ENCODE assay signal across 10 cellular contexts in genomic region chr9:79686381-79687130, GRCh38.
DNase-seq lines count a peak whose midpoint lies in the region; ATAC-seq and TF ChIP-seq lines count a peak whose summit lies in the region.
"Had no signal": no experiment of that assay in that cellular context is flagged by ENCODE, and none has a peak within 500 bp of the region (broad histone marks: within the 10 kb centered on the region; RNA-seq: fewer than 3 reads in every experiment).

No MANE protein-coding gene starts in this region.

- TF ChIP-seq RAD21 in IMR-90 (IDR thresholded peaks at IDR 0.05; ENCODE audit: low read length) = no peak

- peak overlapping the region; percentile 47; the same call in 1 of the 2 replicates for H3K56ac ChIP-seq in IMR-90 (ENCODE audit: extremely low read depth, insufficient read depth, low read length)

- peak overlapping the region; percentile 57; the same call in 1 of the 3 replicates for H2BK15ac ChIP-seq in IMR-90 (ENCODE audit: low read depth, low read length)

- POLR2A ChIA-PET in IMR-90 (lab: Charles Lee; ENCODE audit: unreplicated experiment) = interaction anchor here (0.6 kb wide), 1 partner anchor 10 kb away, joined by 3 read pairs; no protein-coding TSS in a partner anchor

- H2BK20ac ChIP-seq in IMR-90 (ENCODE audit: low read depth, low read length) = peak overlapping the region; percentile 70

- H3K27me3 ChIP-seq in IMR-90 (ENCODE audit: control insufficient read depth, insufficient read depth, low read length) (no peaks in the 10 kb centered on the region), osteoblast (ENCODE audit: insufficient read depth, low read length) (no peaks in the 10 kb centered on the region)
- H3K27me3 ChIP-seq: colonic mucosa had no signal

- TF ChIP-seq POLR2A in IMR-90 (IDR thresholded peaks at IDR 0.05; ENCODE audit: low read depth, low read length) = no peak

- H3K79me2 ChIP-seq in osteoblast (ENCODE audit: insufficient read depth, low read length) = peaks cover 5% of the 10 kb centered on the region

- H3K9ac ChIP-seq in IMR-90 (ENCODE audit: low read depth, low read length) = no peak overlapping the region

- H3K79me1 ChIP-seq in IMR-90 (ENCODE audit: low read depth in 1 of 2, low read length in 2 of 2) = peaks cover 34 to 56% of the 10 kb centered on the region in 2 experiments

- H3K9me3 ChIP-seq in IMR-90 (ENCODE audit: control insufficient read depth, insufficient read depth, low read length) = no peaks in the 10 kb centered on the region
- no peaks in the 10 kb centered on the region for H3K9me3 ChIP-seq in osteoblast (ENCODE audit: low read depth, low read length)
- H3K9me3 ChIP-seq: colonic mucosa had no signal

- peak overlapping the region; percentile 65 for H4K5ac ChIP-seq in IMR-90 (ENCODE audit: low read depth, low read length)

- WGBS in IMR-90 (ENCODE audit: extremely low coverage in 2 of 2, insufficient read length in 1 of 2), 2 experiments = 64% methylated on average over 3 of the region's 8 CpGs; no CpG with 5 or more reads in 1 of the 2 experiments

- DNase-seq in EH (ENCODE audit: low read depth) = peak; percentile 97
- peak; percentile 88 for DNase-seq in IMR-90
- peak; percentile 67 for DNase-seq in choroid plexus epithelial cell (ENCODE audit: low read depth)
- DNase-seq in osteoblast (ENCODE audit: insufficient read length, low spot score, missing footprints) = no peak
- no peak for DNase-seq in germinal center (ENCODE audit: low spot score)
- no peak for DNase-seq in NCI-H82 treated with DMSO at 0.1 percent for 48 hours (lab: John Stamatoyannopoulos, UW; ENCODE audit: unreplicated experiment)
- DNase-seq: colonic mucosa, NCI-H187 treated with DMSO at 0.1 percent for 48 hours had no signal

- H3K4me3 ChIP-seq in IMR-90 (ENCODE audit: insufficient read depth, low read depth, low read length) (no peak overlapping the region), choroid plexus epithelial cell (ENCODE audit: low read depth, low read length) (no peak overlapping the region), osteoblast (ENCODE audit: insufficient read depth, low read length) (peak overlapping the region; percentile 53)
- H3K4me3 ChIP-seq: colonic mucosa, lung had no signal

- intact Hi-C loops in IMR-90 (cut with micrococcal nuclease) = no loop called here

- ATAC-seq in IMR-90 (ENCODE audit: low read depth) = peak; percentile 46; the same call in 1 of the 2 replicates
- no peak for ATAC-seq in HG02588 (IDR thresholded peaks at IDR 0.05; ENCODE audit: unreplicated experiment)

- H3K14ac ChIP-seq in IMR-90 (replicated peaks; ENCODE audit: low read depth, low read length) = peak overlapping the region; percentile 65

- peak overlapping the region; percentile 93 for H2AK5ac ChIP-seq in IMR-90 (ENCODE audit: low read depth, low read length)

- peak overlapping the region; percentile 59 for H3K4me2 ChIP-seq in IMR-90 (ENCODE audit: low read depth, low read length)
- H3K4me2 ChIP-seq in osteoblast (ENCODE audit: insufficient read depth, low read length) = peak overlapping the region; percentile 80

- TF ChIP-seq CTCF in IMR-90 (conservative IDR thresholded peaks at IDR 0.05; ENCODE audit: low read depth, low read length) (no peak), choroid plexus epithelial cell (conservative IDR thresholded peaks at IDR 0.05; ENCODE audit: low read depth, low read length) (peak; percentile 8), osteoblast (IDR thresholded peaks at IDR 0.05; ENCODE audit: extremely low read depth, low read depth, low read length) (peak; percentile 44)

- H3K27ac ChIP-seq in IMR-90 (ENCODE audit: insufficient read depth, low read length) = peak overlapping the region; percentile 82
- peak overlapping the region; percentile 98 for H3K27ac ChIP-seq in osteoblast (ENCODE audit: low read depth, low read length)
- H3K27ac ChIP-seq: colonic mucosa had no signal

- BruUV-seq in IMR-90 (replicated peaks; lab: Mats Ljungman, UMichigan) = no TSS peak

- H4K20me1 ChIP-seq in IMR-90 (ENCODE audit: insufficient read depth, low read length) (peaks cover 3% of the 10 kb centered on the region; the same call in 1 of the 2 replicates), osteoblast (ENCODE audit: insufficient read depth, low read length) (no peaks in the 10 kb centered on the region)

- peak overlapping the region; percentile 73 for H2BK5ac ChIP-seq in IMR-90 (ENCODE audit: low read depth, low read length, poor library complexity, severe bottlenecking)

- in situ Hi-C loops in IMR-90 (cut with MboI; ENCODE audit: low sequenced_read_pairs) = no loop called here

- peak overlapping the region; percentile 71 for H2BK120ac ChIP-seq in IMR-90 (ENCODE audit: low read depth, low read length)

- CTCF ChIA-PET in IMR-90 (lab: Yijun Ruan, JAX) = interaction anchor here (0.6 kb wide), 1 partner anchor 15 kb away, joined by 3 read pairs; no protein-coding TSS in a partner anchor

- peaks cover 6% of the 10 kb centered on the region for H3K36me3 ChIP-seq in IMR-90 (ENCODE audit: control insufficient read depth, insufficient read depth, low read length)
- no peaks in the 10 kb centered on the region for H3K36me3 ChIP-seq in osteoblast (ENCODE audit: insufficient read depth, low read length)
- H3K36me3 ChIP-seq: colonic mucosa had no signal

- H2AFZ ChIP-seq in IMR-90 (replicated peaks; ENCODE audit: low read length, poor library complexity) (no peak overlapping the region), osteoblast (ENCODE audit: low read length) (peak overlapping the region; percentile 25)

- H3K18ac ChIP-seq in IMR-90 (ENCODE audit: low read depth, low read length) = peak overlapping the region; percentile 89

- no peak overlapping the region for H2AK9ac ChIP-seq in IMR-90 (replicated peaks; ENCODE audit: low read depth, low read length, poor library complexity)

- H3K4ac ChIP-seq in IMR-90 (ENCODE audit: low read depth, low read length) = peak overlapping the region; percentile 75

- peak overlapping the region; percentile 3 to 65; a peak in 3 of 4 replicates for H4K8ac ChIP-seq in IMR-90 (ENCODE audit: low read depth in 2 of 2, low read length in 2 of 2)

- peaks cover 25% of the 10 kb centered on the region for H3K9me1 ChIP-seq in IMR-90 (ENCODE audit: insufficient read depth, low read length)

- dilution Hi-C loops in IMR-90 (cut with HindIII; ENCODE audit: low sequenced_read_pairs, unreplicated experiment) = no loop called here

- H3K4me1 ChIP-seq in IMR-90 (ENCODE audit: control insufficient read depth, insufficient read depth, low read length) = peaks cover 24% of the 10 kb centered on the region
- peaks cover 34% of the 10 kb centered on the region for H3K4me1 ChIP-seq in osteoblast (ENCODE audit: insufficient read depth, low read length)
- H3K4me1 ChIP-seq: colonic mucosa had no signal

- peak overlapping the region; percentile 63; the same call in 1 of the 2 replicates for H3K23ac ChIP-seq in IMR-90 (ENCODE audit: low read depth, low read length)

- peak overlapping the region; percentile 34 for H4K91ac ChIP-seq in IMR-90 (ENCODE audit: insufficient read depth, low read depth, low read length)

TF ChIP-seq in IMR-90, 13 proteins besides CTCF, POLR2A, EP300 and RAD21:
- TF ChIP-seq RFX5 (IDR thresholded peaks at IDR 0.05; ENCODE audit: low read depth, low read length) = no peak
- no peak for TF ChIP-seq CEBPB (IDR thresholded peaks at IDR 0.05; ENCODE audit: low read depth, low read length)
- no peak for TF ChIP-seq USF2 (IDR thresholded peaks at IDR 0.05; ENCODE audit: low read depth, low read length)
- TF ChIP-seq MAFK (IDR thresholded peaks at IDR 0.05; ENCODE audit: low read depth, low read length) = no peak
- TF ChIP-seq MAZ (IDR thresholded peaks at IDR 0.05; ENCODE audit: borderline replicate concordance, low read depth, low read length) = no peak
- no peak for TF ChIP-seq MXI1 (IDR thresholded peaks at IDR 0.05; ENCODE audit: borderline replicate concordance, low read depth, low read length)
- TF ChIP-seq FOS (IDR thresholded peaks at IDR 0.05; ENCODE audit: low read depth, low read length) = no peak
- TF ChIP-seq NFE2L2 (IDR thresholded peaks at IDR 0.05; ENCODE audit: low read depth, low read length) = no peak
- no peak for TF ChIP-seq BHLHE40 (IDR thresholded peaks at IDR 0.05; ENCODE audit: low read depth, low read length)

Comparison
In these comparisons a context has a peak if more than half of its experiments do, and no peak if none do; other contexts are left out.
1. DNase-seq: peak in EH (single experiment), IMR-90 (single experiment) and choroid plexus epithelial cell (single experiment); none in osteoblast (single experiment), germinal center (single experiment) and NCI-H82 treated with DMSO at 0.1 percent for 48 hours (single experiment).